ENCODE assay signal across 20 cellular contexts in genomic region chr17:15271731-15272130, GRCh38. TPM values are rescaled to one million over a fixed set of nuclear protein-coding genes. Genes with fewer than 3 reads are reported as not detected.
"Had no signal": no experiment of that assay in that cellular context is flagged by ENCODE, and none has a peak within 500 bp of the region (broad histone marks: within the 10 kb centered on the region; RNA-seq: fewer than 3 reads in every experiment).

No MANE protein-coding gene starts in this region.

- H3K4me3 Mint-ChIP-seq: activated CD4-positive, alpha-beta T cell treated with anti-CD3 and anti-CD28 coated beads, Interleukin-2, amount 10 ng/mL, durations not matched to agents 7 days and 5 days; activated CD8-positive, alpha-beta T cell treated with anti-CD3 and anti-CD28 coated beads, Interleukin-2, amount 10 ng/mL, durations not matched to agents 7 days and 5 days; activated naive CD8-positive, alpha-beta T cell treated with anti-CD3 and anti-CD28 coated beads, Interleukin-2, amount 10 ng/mL, durations not matched to agents 7 days and 5 days; activated T-cell treated with anti-CD3 and anti-CD28 coated beads, Interleukin-2, amount 50 U/mL, for 24 hours; neural crest cell; stimulated activated naive CD8-positive, alpha-beta T cell treated with anti-CD3 and anti-CD28 coated beads, Interleukin-15, Interleukin-2, amounts not matched to agents 100 ng/mL and 50 ng/mL, for 24 hours had no signal

- ATAC-seq: activated CD8-positive, alpha-beta T cell treated with anti-CD3 and anti-CD28 coated beads, Interleukin-2, amount 10 ng/mL, durations not matched to agents 7 days and 5 days; left lobe of liver; SK-N-SH treated with all-trans-retinoic acid at 6 μM for 48 hours had no signal

- H3K9me3 ChIP-seq: prostate gland, right atrium auricular region had no signal

- H3K4me1 ChIP-seq: prostate gland had no signal

- H3K36me3 ChIP-seq: prostate gland, right atrium auricular region had no signal

- FAIRE-seq: kidney had no signal

- H3K36me3 Mint-ChIP-seq: activated naive CD8-positive, alpha-beta T cell treated with anti-CD3 and anti-CD28 coated beads, Interleukin-2, amount 10 ng/mL, durations not matched to agents 7 days and 5 days had no signal

- H3K27ac Mint-ChIP-seq: activated CD4-positive, alpha-beta T cell treated with anti-CD3 and anti-CD28 coated beads, Interleukin-2, amount 10 ng/mL, durations not matched to agents 7 days and 5 days; activated CD8-positive, alpha-beta T cell treated with anti-CD3 and anti-CD28 coated beads, Interleukin-2, amount 10 ng/mL, durations not matched to agents 7 days and 5 days; activated naive CD8-positive, alpha-beta T cell treated with anti-CD3 and anti-CD28 coated beads, Interleukin-2, amount 10 ng/mL, durations not matched to agents 7 days and 5 days; activated T-cell treated with anti-CD3 and anti-CD28 coated beads, Interleukin-2, amount 50 U/mL, for 24 hours; activated T-helper 2 cell treated with anti-CD3 and anti-CD28 coated beads, Interferon-gamma antibody, Interleukin-2, Interleukin-4, amounts not matched to agents 10 μg/mL and 5 μg/mL and 100 μg/mL, durations not matched to agents 14 hours and 24 hours and 36 hours; stimulated activated naive CD8-positive, alpha-beta T cell treated with anti-CD3 and anti-CD28 coated beads, Interleukin-15, Interleukin-2, amounts not matched to agents 100 ng/mL and 50 ng/mL, for 24 hours had no signal

- DNase-seq: activated CD4-positive, alpha-beta T cell treated with anti-CD3 and anti-CD28 coated beads, Interleukin-2, amount 10 ng/mL, durations not matched to agents 7 days and 5 days; activated CD8-positive, alpha-beta T cell treated with anti-CD3 and anti-CD28 coated beads, Interleukin-2, amount 10 ng/mL, durations not matched to agents 7 days and 5 days; activated naive CD4-positive, alpha-beta T cell treated with Interleukin-2 at 50 U/mL for 16 hours; activated naive CD8-positive, alpha-beta T cell treated with anti-CD3 and anti-CD28 coated beads, Interleukin-2, amount 10 ng/mL, durations not matched to agents 7 days and 5 days; activated T-cell treated with anti-CD3 and anti-CD28 coated beads, Interleukin-2, amount 50 U/mL, for 24 hours; amygdala; cortex of kidney; effector CD8-positive, alpha-beta T cell; foreskin fibroblast; hypothalamus; kidney; T-helper 1 cell; T-helper 9 cell had no signal

- H3K27ac ChIP-seq: prostate gland, right atrium auricular region had no signal

- H3K4me3 ChIP-seq: prostate gland, right atrium auricular region had no signal

- H3K9me3 Mint-ChIP-seq: stimulated activated naive CD8-positive, alpha-beta T cell treated with anti-CD3 and anti-CD28 coated beads, Interleukin-15, Interleukin-2, amounts not matched to agents 100 ng/mL and 50 ng/mL, for 24 hours had no signal

- H3K27me3 ChIP-seq: right atrium auricular region had no signal

RNA-seq across cellular contexts. Expression of gene PMP22, which starts 6.6 kb away (rescaled TPM):
- total RNA-seq: activated CD4-positive, alpha-beta T cell treated with anti-CD3 and anti-CD28 coated beads, Interleukin-2, amount 10 ng/mL, durations not matched to agents 7 days and 5 days; activated CD8-positive, alpha-beta T cell treated with anti-CD3 and anti-CD28 coated beads, Interleukin-2, amount 10 ng/mL, durations not matched to agents 7 days and 5 days had no signal
